Comparison of ENCODE assay signal across 17 cellular contexts in genomic region chr22:33062402-33062801, GRCh38.
DNase-seq lines count a peak whose midpoint lies in the region.
"Had no signal": no experiment of that assay in that cellular context is flagged by ENCODE, and none has a peak within 500 bp of the region (broad histone marks: within the 10 kb centered on the region; RNA-seq: fewer than 3 reads in every experiment).

No MANE protein-coding gene starts in this region.

- peaks cover 10% of the 10 kb centered on the region for H3K9me3 ChIP-seq in HUES6 (ENCODE audit: control insufficient read depth, insufficient read depth, low read depth, low read length)
- no peaks in the 10 kb centered on the region for H3K9me3 ChIP-seq in iPS-18a (ENCODE audit: control insufficient read depth, low read depth, low read length)

- H3K4me1 ChIP-seq in HUES6 (ENCODE audit: control insufficient read depth, insufficient read depth, low read length): peaks cover 33% of the 10 kb centered on the region
- peaks cover 29% of the 10 kb centered on the region for H3K4me1 ChIP-seq in iPS-18a (ENCODE audit: control insufficient read depth, low read depth, low read length)

- peaks cover 3% of the 10 kb centered on the region for H3K27me3 ChIP-seq in HUES6 (ENCODE audit: control insufficient read depth, insufficient read depth, low read length)
- H3K27me3 ChIP-seq in iPS-18a (ENCODE audit: control insufficient read depth, insufficient read depth, low read length): peaks cover 5% of the 10 kb centered on the region

- H3K9ac ChIP-seq in HUES6 (ENCODE audit: low read length) (peak overlapping the region; percentile 61), iPS-18a (ENCODE audit: low read length) (peak overlapping the region; percentile 17)

- DNase-seq in NCI-H748 (lab: John Stamatoyannopoulos, UW; ENCODE audit: unreplicated experiment) (peak; percentile 5), NCI-H748 treated with DMSO at 0.1 percent for 48 hours (lab: John Stamatoyannopoulos, UW) (no peak), NCI-H526 treated with DMSO at 0.1 percent for 48 hours (lab: John Stamatoyannopoulos, UW) (peak; percentile 39), SHP77 treated with DMSO at 0.1 percent for 48 hours (lab: John Stamatoyannopoulos, UW) (no peak), inferior parietal cortex (ENCODE audit: extremely low spot score) (no peak), NCI-H1105 (lab: John Stamatoyannopoulos, UW) (no peak)
- DNase-seq: CD8-positive, alpha-beta memory T cell; DMS53; GF-D8; MV-4-11; NCI-H1436; NCI-H2029; NCI-H510A; Right ventricle myocardium superior had no signal

- H3K27ac ChIP-seq in HUES6 (ENCODE audit: low read depth, low read length): peak overlapping the region; percentile 70
- H3K27ac ChIP-seq in iPS-18a (ENCODE audit: low read length): peak overlapping the region; percentile 27
- H3K27ac ChIP-seq: C4-2B had no signal

- no peaks in the 10 kb centered on the region for H3K36me3 ChIP-seq in HUES6 (ENCODE audit: control insufficient read depth, insufficient read depth, low read length)
- H3K36me3 ChIP-seq in iPS-18a (ENCODE audit: control insufficient read depth, low read depth, low read length): no peaks in the 10 kb centered on the region

- peak overlapping the region; percentile 19; the same call in 1 of the 2 replicates for H3K4me3 ChIP-seq in HUES6 (ENCODE audit: low read depth, low read length)
- peak overlapping the region; percentile 12 for H3K4me3 ChIP-seq in iPS-18a (ENCODE audit: low read length)

Comparison
In these comparisons a context has a peak if more than half of its experiments do, and no peak if none do; other contexts are left out.
1. DNase-seq: peak in NCI-H748 (single experiment) and NCI-H526 treated with DMSO at 0.1 percent for 48 hours (single experiment); none in NCI-H748 treated with DMSO at 0.1 percent for 48 hours (single experiment), SHP77 treated with DMSO at 0.1 percent for 48 hours (single experiment), inferior parietal cortex (single experiment) and NCI-H1105 (single experiment).